Comparison of ENCODE assay signal across 29 cellular contexts in genomic region chr10:36177071-36177470, GRCh38.
"Had no signal": no experiment of that assay in that cellular context is flagged by ENCODE, and none has a peak within 500 bp of the region (broad histone marks: within the 10 kb centered on the region; RNA-seq: fewer than 3 reads in every experiment).

No MANE protein-coding gene starts in this region.

- H3K9me3 ChIP-seq: gastrocnemius medialis had no signal

- DNase-seq: activated B cell treated with CpG ODN at 0.5 μM for 24 hours; activated CD4-positive, alpha-beta T cell treated with anti-CD3 and anti-CD28 coated beads for 48 hours; activated CD4-positive, alpha-beta T cell treated with anti-CD3 and anti-CD28 coated beads, Interleukin-2, amount 50 U/mL, for 1 hour; activated CD4-positive, alpha-beta T cell treated with anti-CD3 and anti-CD28 coated beads, Interleukin-2, amount 50 U/mL, for 48 hours; activated CD8-positive, alpha-beta memory T cell treated with anti-CD3 and anti-CD28 coated beads for 24 hours; activated CD8-positive, alpha-beta T cell treated with anti-CD3 and anti-CD28 coated beads for 36 hours; activated effector memory CD4-positive, alpha-beta T cell treated with Interleukin-2 at 50 U/mL for 16 hours; activated gamma-delta T cell treated with Interleukin-2 at 50 U/mL for 16 hours; activated naive CD4-positive, alpha-beta T cell treated with anti-CD3 and anti-CD28 coated beads, Interleukin-2, amount 50 U/mL, for 16 hours; activated naive CD4-positive, alpha-beta T cell treated with Interleukin-2 at 50 U/mL for 16 hours; activated T-cell treated with anti-CD3 and anti-CD28 coated beads, Interleukin-2, amount 50 U/mL, for 4 hours; amniotic stem cell; anterior cingulate cortex; brain microvascular endothelial cell; dorsolateral prefrontal cortex; effector memory CD4-positive, alpha-beta T cell; endodermal cell; foreskin keratinocyte; gastrocnemius medialis; glutamatergic neuron; heart left ventricle; T-helper 1 cell; T-helper 17 cell; T1000; WERI-Rb-1 had no signal

- H3K27ac ChIP-seq: brain microvascular endothelial cell, coronary artery, dorsolateral prefrontal cortex, foreskin keratinocyte, gastrocnemius medialis, heart left ventricle, WERI-Rb-1 had no signal

- ATAC-seq: activated CD4-positive, CD25-positive, alpha-beta regulatory T cell treated with anti-CD3 and anti-CD28 coated beads, Interleukin-2, amount 50 U/mL, for 24 hours; activated CD8-positive, alpha-beta T cell treated with anti-CD3 and anti-CD28 coated beads for 36 hours; activated T-cell treated with anti-CD3 and anti-CD28 coated beads, Interleukin-2, amount 50 U/mL, for 4 hours; activated T-helper 17 cell treated with anti-CD3 and anti-CD28 coated beads, Interleukin-2, amount 50 U/mL, for 72 hours; esophagus mucosa; foreskin keratinocyte; gastrocnemius medialis; heart left ventricle; T-helper 17 cell had no signal

- H3K27me3 ChIP-seq: brain microvascular endothelial cell, dorsolateral prefrontal cortex, gastrocnemius medialis, heart left ventricle had no signal

- H3K36me3 ChIP-seq: brain microvascular endothelial cell, gastrocnemius medialis, heart left ventricle, WERI-Rb-1 had no signal

- H3K4me3 ChIP-seq: coronary artery, dorsolateral prefrontal cortex, gastrocnemius medialis, heart left ventricle had no signal

- H3K4me1 ChIP-seq: foreskin keratinocyte had no signal
